ENCODE assay signal across 1 cellular context in genomic region chr1:218591966-218592365, GRCh38.
TF ChIP-seq lines count a peak whose summit lies in the region.

No MANE protein-coding gene starts in this region.

TF ChIP-seq in SK-N-SH, 30 proteins besides CTCF, POLR2A, EP300 and RAD21 (continued from another document):
- TF ChIP-seq USF2 (IDR thresholded peaks at IDR 0.05; ENCODE audit: borderline replicate concordance, low read depth, low read length) (no peak), TAF1 (IDR thresholded peaks at IDR 0.05; ENCODE audit: borderline replicate concordance, low read depth, low read length) (no peak), MEF2A (IDR thresholded peaks at IDR 0.05; ENCODE audit: borderline replicate concordance, low read depth) (no peak), IRF3 (IDR thresholded peaks at IDR 0.05; ENCODE audit: low read depth, low read length) (no peak), NRF1 (IDR thresholded peaks at IDR 0.05; ENCODE audit: low read depth, low read length) (no peak), ZBTB33 (IDR thresholded peaks at IDR 0.05; ENCODE audit: borderline replicate concordance, low read depth) (no peak), SIN3A (IDR thresholded peaks at IDR 0.05; ENCODE audit: borderline replicate concordance, low read depth, low read length) (no peak), POLR2AphosphoS5 (IDR thresholded peaks at IDR 0.05; ENCODE audit: low read depth, low read length) (no peak)
TF ChIP-seq in SK-N-SH: peak in this region for 0.
